In the genomic region with DNA sequence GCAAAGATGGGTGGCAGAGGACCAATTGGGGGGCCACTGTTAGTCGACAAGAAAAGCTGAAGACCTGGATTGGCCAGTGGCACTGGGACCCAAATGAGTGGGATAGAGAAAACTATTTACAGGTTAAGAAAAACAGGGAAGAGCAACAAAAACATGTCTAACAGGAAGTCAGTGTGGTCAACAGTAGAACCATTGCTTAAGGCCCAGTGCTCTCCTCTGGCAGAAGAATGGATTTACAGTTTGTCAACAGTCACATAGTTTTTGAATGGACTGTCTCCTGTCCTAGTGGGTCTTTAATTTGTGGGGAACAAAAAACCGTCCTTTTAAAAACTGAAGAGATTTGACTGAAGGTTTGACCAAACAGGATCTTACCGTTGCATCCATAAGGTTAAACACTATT, we compare ENCODE assay signal across 20 cellular contexts. TPM values are rescaled to one million over a fixed set of nuclear protein-coding genes. Genes with fewer than 3 reads are reported as not detected.
A peak's percentile ranks its signal among the peaks of the same experiment; 100 is the strongest.
DNase-seq lines count a peak whose midpoint lies in the region; ATAC-seq and TF ChIP-seq lines count a peak whose summit lies in the region.
"Had no signal": no experiment of that assay in that cellular context is flagged by ENCODE, and none has a peak within 500 bp of the region (broad histone marks: within the 10 kb centered on the region; RNA-seq: fewer than 3 reads in every experiment).

No MANE protein-coding gene starts in this region.

- intact Hi-C loops in left lung (cut with DNase I): no loop called here

- H3K4me1 ChIP-seq in left lung (peaks cover 9 to 45% of the 10 kb centered on the region in 2 donors), subcutaneous abdominal adipose tissue (ENCODE audit: control insufficient read depth in 5 of 5, insufficient read depth in 5 of 5, low read length in 5 of 5) (peaks cover 9 to 27% (median 11%) of the 10 kb centered on the region in 5 donors)

- H3K27ac Mint-ChIP-seq in T-helper 17 cell: peak overlapping the region; percentile 5
- H3K27ac Mint-ChIP-seq: activated naive CD8-positive, alpha-beta T cell treated with anti-CD3 and anti-CD28 coated beads for 36 hours; effector memory CD8-positive, alpha-beta T cell had no signal

- peak overlapping the region in 2 of 5 donors; percentile 46 to 57 for H3K9ac ChIP-seq in subcutaneous abdominal adipose tissue (ENCODE audit: low read length in 5 of 5)

- H3K27ac ChIP-seq in left lung (peak overlapping the region; percentile 47 to 87), subcutaneous abdominal adipose tissue (ENCODE audit: low read depth, low read length) (peak overlapping the region; percentile 99)

- H3K4me3 Mint-ChIP-seq in T-helper 17 cell: no peak overlapping the region
- H3K4me3 Mint-ChIP-seq: activated naive CD8-positive, alpha-beta T cell treated with anti-CD3 and anti-CD28 coated beads for 36 hours; effector memory CD8-positive, alpha-beta T cell had no signal

- TF ChIP-seq CTCF in left lung (IDR thresholded peaks at IDR 0.05): no peak

- H3K27me3 Mint-ChIP-seq in T-helper 17 cell: no peaks in the 10 kb centered on the region
- H3K27me3 Mint-ChIP-seq: activated naive CD8-positive, alpha-beta T cell treated with anti-CD3 and anti-CD28 coated beads for 36 hours; effector memory CD8-positive, alpha-beta T cell; natural killer cell treated with Interleukin-12 subunit alpha and Interleukin-12 subunit beta and Interleukin-15 and Interleukin-18, amount 100 ng/mL, for 72 hours had no signal

- H3K36me3 Mint-ChIP-seq in T-helper 17 cell (ENCODE audit: low read depth): no peaks in the 10 kb centered on the region

- H3K36me3 ChIP-seq in left lung (no peaks in the 10 kb centered on the region), subcutaneous abdominal adipose tissue (ENCODE audit: control insufficient read depth in 5 of 5, insufficient read depth in 5 of 5, low read length in 5 of 5) (no peaks in the 10 kb centered on the region)

- DNase-seq in M059J (ENCODE audit: low read depth) (peak; percentile 12), T-helper 17 cell (no peak), left lung (no peak), pons (ENCODE audit: low spot score) (no peak), putamen (ENCODE audit: low spot score) (no peak)
- DNase-seq: activated CD4-positive, alpha-beta T cell treated with anti-CD3 and anti-CD28 coated beads, Interleukin-2, amount 50 U/mL, for 48 hours; activated naive CD8-positive, alpha-beta T cell treated with anti-CD3 and anti-CD28 coated beads for 36 hours; activated T-cell treated with anti-CD3 and anti-CD28 coated beads, Interleukin-2, amount 50 U/mL, for 48 hours; C1 segment of cervical spinal cord; caudate nucleus; effector memory CD8-positive, alpha-beta T cell; NCI-H1048; NCI-H526 treated with DMSO at 0.1 percent for 48 hours; stimulated activated CD4-positive, alpha-beta T cell treated with anti-CD3 and anti-CD28 coated beads, Interleukin-2, amount 100 ng/mL, for 24 hours; substantia nigra had no signal

- ATAC-seq in T-helper 17 cell (no peak), left lung (no peak), GM18907 (IDR thresholded peaks at IDR 0.05; ENCODE audit: unreplicated experiment) (no peak)
- ATAC-seq: effector memory CD8-positive, alpha-beta T cell; natural killer cell treated with Interleukin-12 subunit alpha and Interleukin-12 subunit beta and Interleukin-15 and Interleukin-18, amount 100 ng/mL, for 72 hours; SK-N-SH treated with all-trans-retinoic acid at 6 μM for 48 hours had no signal

- peaks cover 2% of the 10 kb centered on the region for H3K4me1 Mint-ChIP-seq in T-helper 17 cell
- H3K4me1 Mint-ChIP-seq: activated naive CD8-positive, alpha-beta T cell treated with anti-CD3 and anti-CD28 coated beads for 36 hours had no signal

- H3K4me3 ChIP-seq in left lung (no peak overlapping the region), subcutaneous abdominal adipose tissue (ENCODE audit: low read depth in 1 of 5, low read length in 5 of 5) (no peak overlapping the region)
- H3K4me3 ChIP-seq: lung had no signal

- H3K27me3 ChIP-seq in left lung (no peaks in the 10 kb centered on the region), subcutaneous abdominal adipose tissue (ENCODE audit: control insufficient read depth in 5 of 5, insufficient read depth in 4 of 5, low read length in 5 of 5) (peaks cover 0 to 3% (median 0%) of the 10 kb centered on the region in 5 donors)

- no peaks in the 10 kb centered on the region for H3K9me3 ChIP-seq in T-helper 17 cell (ENCODE audit: control insufficient read depth, low read length, poor library complexity, severe bottlenecking)
- H3K9me3 ChIP-seq in left lung: no peaks in the 10 kb centered on the region
- no peaks in the 10 kb centered on the region for H3K9me3 ChIP-seq in subcutaneous abdominal adipose tissue (ENCODE audit: control insufficient read depth in 5 of 5, low read length in 5 of 5)

RNA-seq across cellular contexts. Expression of a gene that starts 12.1 kb away (rescaled TPM):
- total RNA-seq in M059J (2014; rRNA removed; shearing (Covaris generic)): 79.6 and 106 TPM in 2 replicates
- total RNA-seq in T-helper 17 cell (100 to 1,000 TPM; 159 to 160 TPM), left lung (100 to 1,000 TPM in 1 of 2 donors, 10 to 100 TPM in 1; 66.6 to 104 TPM)

RNA-seq across cellular contexts. Expression of a gene that starts 22.1 kb away (rescaled TPM):
- total RNA-seq in M059J (2014; rRNA removed; shearing (Covaris generic)): 73.2 and 108 TPM in 2 replicates
- total RNA-seq in T-helper 17 cell (100 to 1,000 TPM; 200 to 292 TPM), left lung (100 to 1,000 TPM; 179 to 879 TPM)

RNA-seq across cellular contexts. Expression of a gene that starts 46.7 kb away (rescaled TPM):
- 49.6 and 75.8 TPM in 2 replicates for total RNA-seq in M059J (2014; rRNA removed; shearing (Covaris generic))
- total RNA-seq in T-helper 17 cell: 10 to 100 TPM; 26.9 to 34.6 TPM
- total RNA-seq in left lung: 100 to 1,000 TPM in 1 of 2 donors, 10 to 100 TPM in 1; 31.4 to 116 TPM
